In the genomic region with DNA sequence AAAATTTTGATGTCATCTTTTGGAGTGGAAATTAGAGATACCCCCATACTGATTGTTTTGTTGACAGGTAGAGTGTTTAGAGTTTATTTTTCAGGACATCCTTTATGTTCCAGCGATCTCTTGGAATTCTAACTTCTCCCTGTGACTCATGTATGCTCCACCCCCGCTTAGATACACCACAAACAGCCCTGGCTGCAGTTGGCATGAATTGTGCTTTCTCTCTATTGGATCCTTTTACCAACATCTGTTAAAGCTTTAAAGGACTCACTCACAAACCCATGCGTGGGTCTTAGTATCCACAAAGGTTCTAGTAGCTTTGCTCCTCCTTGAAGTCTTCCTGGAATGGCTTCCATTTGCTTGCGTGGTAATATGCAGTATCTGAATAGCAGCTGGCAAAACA, we compare ENCODE assay signal across 1 cellular context.
TF ChIP-seq lines count a peak whose summit lies in the region.

No MANE protein-coding gene starts in this region.

TF ChIP-seq in GM23338, 12 proteins besides CTCF, POLR2A, EP300 and RAD21 (continued from another document):
- TF ChIP-seq, protein P1, sequence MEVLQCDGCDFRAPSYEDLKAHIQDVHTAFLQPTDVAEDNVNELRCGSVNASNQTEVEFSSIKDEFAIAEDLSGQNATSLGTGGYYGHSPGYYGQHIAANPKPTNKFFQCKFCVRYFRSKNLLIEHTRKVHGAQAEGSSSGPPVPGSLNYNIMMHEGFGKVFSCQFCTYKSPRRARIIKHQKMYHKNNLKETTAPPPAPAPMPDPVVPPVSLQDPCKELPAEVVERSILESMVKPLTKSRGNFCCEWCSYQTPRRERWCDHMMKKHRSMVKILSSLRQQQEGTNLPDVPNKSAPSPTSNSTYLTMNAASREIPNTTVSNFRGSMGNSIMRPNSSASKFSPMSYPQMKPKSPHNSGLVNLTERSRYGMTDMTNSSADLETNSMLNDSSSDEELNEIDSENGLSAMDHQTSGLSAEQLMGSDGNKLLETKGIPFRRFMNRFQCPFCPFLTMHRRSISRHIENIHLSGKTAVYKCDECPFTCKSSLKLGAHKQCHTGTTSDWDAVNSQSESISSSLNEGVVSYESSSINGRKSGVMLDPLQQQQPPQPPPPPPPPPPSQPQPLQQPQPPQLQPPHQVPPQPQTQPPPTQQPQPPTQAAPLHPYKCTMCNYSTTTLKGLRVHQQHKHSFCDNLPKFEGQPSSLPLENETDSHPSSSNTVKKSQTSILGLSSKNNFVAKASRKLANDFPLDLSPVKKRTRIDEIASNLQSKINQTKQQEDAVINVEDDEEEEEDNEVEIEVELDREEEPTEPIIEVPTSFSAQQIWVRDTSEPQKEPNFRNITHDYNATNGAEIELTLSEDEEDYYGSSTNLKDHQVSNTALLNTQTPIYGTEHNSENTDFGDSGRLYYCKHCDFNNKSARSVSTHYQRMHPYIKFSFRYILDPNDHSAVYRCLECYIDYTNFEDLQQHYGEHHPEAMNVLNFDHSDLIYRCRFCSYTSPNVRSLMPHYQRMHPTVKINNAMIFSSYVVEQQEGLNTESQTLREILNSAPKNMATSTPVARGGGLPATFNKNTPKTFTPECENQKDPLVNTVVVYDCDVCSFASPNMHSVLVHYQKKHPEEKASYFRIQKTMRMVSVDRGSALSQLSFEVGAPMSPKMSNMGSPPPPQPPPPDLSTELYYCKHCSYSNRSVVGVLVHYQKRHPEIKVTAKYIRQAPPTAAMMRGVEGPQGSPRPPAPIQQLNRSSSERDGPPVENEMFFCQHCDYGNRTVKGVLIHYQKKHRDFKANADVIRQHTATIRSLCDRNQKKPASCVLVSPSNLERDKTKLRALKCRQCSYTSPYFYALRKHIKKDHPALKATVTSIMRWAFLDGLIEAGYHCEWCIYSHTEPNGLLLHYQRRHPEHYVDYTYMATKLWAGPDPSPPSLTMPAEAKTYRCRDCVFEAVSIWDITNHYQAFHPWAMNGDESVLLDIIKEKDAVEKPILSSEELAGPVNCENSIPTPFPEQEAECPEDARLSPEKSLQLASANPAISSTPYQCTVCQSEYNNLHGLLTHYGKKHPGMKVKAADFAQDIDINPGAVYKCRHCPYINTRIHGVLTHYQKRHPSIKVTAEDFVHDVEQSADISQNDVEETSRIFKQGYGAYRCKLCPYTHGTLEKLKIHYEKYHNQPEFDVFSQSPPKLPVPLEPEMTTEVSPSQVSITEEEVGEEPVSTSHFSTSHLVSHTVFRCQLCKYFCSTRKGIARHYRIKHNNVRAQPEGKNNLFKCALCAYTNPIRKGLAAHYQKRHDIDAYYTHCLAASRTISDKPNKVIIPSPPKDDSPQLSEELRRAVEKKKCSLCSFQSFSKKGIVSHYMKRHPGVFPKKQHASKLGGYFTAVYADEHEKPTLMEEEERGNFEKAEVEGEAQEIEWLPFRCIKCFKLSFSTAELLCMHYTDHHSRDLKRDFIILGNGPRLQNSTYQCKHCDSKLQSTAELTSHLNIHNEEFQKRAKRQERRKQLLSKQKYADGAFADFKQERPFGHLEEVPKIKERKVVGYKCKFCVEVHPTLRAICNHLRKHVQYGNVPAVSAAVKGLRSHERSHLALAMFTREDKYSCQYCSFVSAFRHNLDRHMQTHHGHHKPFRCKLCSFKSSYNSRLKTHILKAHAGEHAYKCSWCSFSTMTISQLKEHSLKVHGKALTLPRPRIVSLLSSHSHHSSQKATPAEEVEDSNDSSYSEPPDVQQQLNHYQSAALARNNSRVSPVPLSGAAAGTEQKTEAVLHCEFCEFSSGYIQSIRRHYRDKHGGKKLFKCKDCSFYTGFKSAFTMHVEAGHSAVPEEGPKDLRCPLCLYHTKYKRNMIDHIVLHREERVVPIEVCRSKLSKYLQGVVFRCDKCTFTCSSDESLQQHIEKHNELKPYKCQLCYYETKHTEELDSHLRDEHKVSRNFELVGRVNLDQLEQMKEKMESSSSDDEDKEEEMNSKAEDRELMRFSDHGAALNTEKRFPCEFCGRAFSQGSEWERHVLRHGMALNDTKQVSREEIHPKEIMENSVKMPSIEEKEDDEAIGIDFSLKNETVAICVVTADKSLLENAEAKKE (CRISPR knock-in tag; IDR thresholded peaks at IDR 0.05): no peak
- TF ChIP-seq ZNF114 (CRISPR knock-in tag; IDR thresholded peaks at IDR 0.05): no peak
- TF ChIP-seq JUNB (IDR thresholded peaks at IDR 0.05; ENCODE audit: unreplicated experiment): no peak
- TF ChIP-seq, protein P2, sequence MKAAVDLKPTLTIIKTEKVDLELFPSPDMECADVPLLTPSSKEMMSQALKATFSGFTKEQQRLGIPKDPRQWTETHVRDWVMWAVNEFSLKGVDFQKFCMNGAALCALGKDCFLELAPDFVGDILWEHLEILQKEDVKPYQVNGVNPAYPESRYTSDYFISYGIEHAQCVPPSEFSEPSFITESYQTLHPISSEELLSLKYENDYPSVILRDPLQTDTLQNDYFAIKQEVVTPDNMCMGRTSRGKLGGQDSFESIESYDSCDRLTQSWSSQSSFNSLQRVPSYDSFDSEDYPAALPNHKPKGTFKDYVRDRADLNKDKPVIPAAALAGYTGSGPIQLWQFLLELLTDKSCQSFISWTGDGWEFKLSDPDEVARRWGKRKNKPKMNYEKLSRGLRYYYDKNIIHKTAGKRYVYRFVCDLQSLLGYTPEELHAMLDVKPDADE (IDR thresholded peaks at IDR 0.05): no peak
- no peak for TF ChIP-seq ZNF331 (CRISPR knock-in tag; IDR thresholded peaks at IDR 0.05; ENCODE audit: low read depth)
TF ChIP-seq in GM23338: peak in this region for 0.
